ENCODE assay signal across 8 cellular contexts in genomic region chr20:62953839-62954703, GRCh38. TPM values are rescaled to one million over a fixed set of nuclear protein-coding genes. Genes with fewer than 3 reads are reported as not detected.
A peak's percentile ranks its signal among the peaks of the same experiment; 100 is the strongest.
DNase-seq lines count a peak whose midpoint lies in the region; ATAC-seq and TF ChIP-seq lines count a peak whose summit lies in the region.

No MANE protein-coding gene starts in this region.

- TF ChIP-seq EP300 in ovary (IDR thresholded peaks at IDR 0.05): no peak

- 2 to 5% (median 3%) methylated on average over 31 to 32 of the region's 32 CpGs for WGBS in ovary, 3 donors

- intact Hi-C loops in CD14-positive monocyte (cut with micrococcal nuclease) (loop anchor here (2.0 kb wide), 1 partner anchor 15 kb away; the partner anchor contains the start of gene GID8 (in 2 of the 2)), ovary (cut with DNase I) (no loop called here), uterus (cut with DNase I; ENCODE audit: low total_unique reads) (no loop called here)

- peak overlapping the region; percentile 96 for H3K27ac ChIP-seq in ovary
- peak overlapping the region; percentile 65 to 83 for H3K27ac ChIP-seq in uterus

- DNase-seq in CD14-positive monocyte (ENCODE audit: low spot score) (peak; percentile 87), globus pallidus (ENCODE audit: low spot score) (peak; percentile 59), ovary (peak; percentile 81 to 88 (median 85)), uterus (peak; percentile 52 to 62)
- DNase-seq in activated effector memory CD4-positive, alpha-beta T cell treated with anti-CD3 and anti-CD28 coated beads, Interleukin-2, amount 50 U/mL, for 16 hours: peak; percentile 85

- no peaks in the 10 kb centered on the region for H3K27me3 Mint-ChIP-seq in CD14-positive monocyte (ENCODE audit: low read depth in 3 of 3)

- H3K4me3 ChIP-seq in ovary (no peak overlapping the region), uterus (peak overlapping the region; percentile 7 to 20)

- TF ChIP-seq CTCF in CD14-positive monocyte (IDR thresholded peaks at IDR 0.05) (no peak), ovary (IDR thresholded peaks at IDR 0.05) (no peak), uterus (IDR thresholded peaks at IDR 0.05) (no peak)

- H3K4me1 ChIP-seq in ovary (ENCODE audit: insufficient read depth) (peaks cover 22% of the 10 kb centered on the region), uterus (peaks cover 5 to 18% of the 10 kb centered on the region in 2 donors)

- H3K27me3 ChIP-seq in ovary (no peaks in the 10 kb centered on the region), uterus (no peaks in the 10 kb centered on the region)

- H3K9me3 Mint-ChIP-seq in CD14-positive monocyte: peaks cover 0 to 2% (median under 1%) of the 10 kb centered on the region in 7 donors

- peak overlapping the region; percentile 79 to 86 for H3K4me3 Mint-ChIP-seq in CD14-positive monocyte

- H3K36me3 Mint-ChIP-seq in CD14-positive monocyte: peaks cover 15 to 23% of the 10 kb centered on the region in 2 donors

- H3K36me3 ChIP-seq in ovary: no peaks in the 10 kb centered on the region
- no peaks in the 10 kb centered on the region for H3K36me3 ChIP-seq in uterus

- H3K9me3 ChIP-seq in ovary: no peaks in the 10 kb centered on the region
- H3K9me3 ChIP-seq in uterus: no peaks in the 10 kb centered on the region

- H3K27ac Mint-ChIP-seq in CD14-positive monocyte: peak overlapping the region; percentile 88 to 91 (median 90)

- peaks cover 43% of the 10 kb centered on the region for H3K4me1 Mint-ChIP-seq in CD14-positive monocyte

- TF ChIP-seq POLR2A in ovary (IDR thresholded peaks at IDR 0.05) (no peak), uterus (IDR thresholded peaks at IDR 0.05) (peak in 1 of 2 donors; percentile 9)

- ATAC-seq in GM19351 (IDR thresholded peaks at IDR 0.05; ENCODE audit: unreplicated experiment): peak; percentile 78
- peak; percentile 57 for ATAC-seq in HG03442 (IDR thresholded peaks at IDR 0.05; ENCODE audit: unreplicated experiment)

TF ChIP-seq in PFSK-1, 5 proteins besides CTCF, POLR2A, EP300 and RAD21:
- TF ChIP-seq POLR2AphosphoS5 (IDR thresholded peaks at IDR 0.05; ENCODE audit: low read depth, low read length) (no peak; the same call in 1 of the 2 replicates), SIN3A (IDR thresholded peaks at IDR 0.05; ENCODE audit: borderline replicate concordance, insufficient read depth, low read length) (no peak), FOXP2 (optimal IDR thresholded peaks at IDR 0.05; ENCODE audit: borderline replicate concordance, extremely low read depth, extremely low read length, insufficient read depth) (peak; percentile 66), TAF1 (IDR thresholded peaks at IDR 0.05; ENCODE audit: borderline replicate concordance, insufficient read depth, low read length) (no peak)

RNA-seq across cellular contexts. Expression of gene SLC17A9, which starts 1.6 kb away (rescaled TPM):
- under 1 TPM; 0.81 to 0.82 TPM for polyA plus RNA-seq in CD14-positive monocyte
- not detected for polyA plus RNA-seq in PFSK-1 (2012; ENCODE audit: insufficient read length, low read depth)
- 1 to 10 TPM; 1.8 to 7.7 (median 4.8) TPM for total RNA-seq in ovary
- polyA plus RNA-seq in ovary: 1 to 10 TPM in 1 of 2 donors, under 1 TPM in 1; 0.68 to 2.6 TPM
- 1 to 10 TPM in 2 of 4 donors, under 1 TPM in 1, not detected in 1; 0.26 to 5.4 (median 1.6) TPM for total RNA-seq in uterus

RNA-seq across cellular contexts. Expression of gene GID8, which starts 16.1 kb away (rescaled TPM):
- polyA plus RNA-seq in CD14-positive monocyte (10 to 100 TPM; 12.4 to 12.7 TPM), ovary (10 to 100 TPM; 26.5 to 30.1 TPM)
- polyA plus RNA-seq in PFSK-1 (2012; ENCODE audit: insufficient read length, low read depth): 23.2 TPM
- total RNA-seq in ovary (10 to 100 TPM; 23.6 to 54.3 (median 47.0) TPM), uterus (10 to 100 TPM; 16.4 to 48.6 (median 40.0) TPM)

RNA-seq across cellular contexts. Expression of gene DIDO1, which starts 27.8 kb away (rescaled TPM):
- 10 to 100 TPM in 1 of 2 donors, 1 to 10 TPM in 1; 8.5 to 12.9 TPM for polyA plus RNA-seq in CD14-positive monocyte
- 23.0 TPM for polyA plus RNA-seq in PFSK-1 (2012; ENCODE audit: insufficient read length, low read depth)
- total RNA-seq in ovary: 10 to 100 TPM; 49.4 to 82.2 (median 69.8) TPM
- 10 to 100 TPM; 42.9 to 47.0 TPM for polyA plus RNA-seq in ovary
- total RNA-seq in uterus: 10 to 100 TPM; 20.9 to 92.8 (median 78.8) TPM

RNA-seq across cellular contexts. Expression of gene BHLHE23, which starts 52.7 kb away (rescaled TPM):
- polyA plus RNA-seq in CD14-positive monocyte: not detected
- 0.67 TPM for polyA plus RNA-seq in PFSK-1 (2012; ENCODE audit: insufficient read length, low read depth)
- total RNA-seq in ovary: not detected
- polyA plus RNA-seq in ovary: not detected
- not detected for total RNA-seq in uterus

Comparison
In these comparisons a context has a peak if more than half of its experiments do, and no peak if none do; other contexts are left out.
1. intact Hi-C loops: an anchor here in CD14-positive monocyte (2.0 kb wide); none called in ovary and uterus.